30 cellular contexts compared by ENCODE assay signal in the genomic region with DNA sequence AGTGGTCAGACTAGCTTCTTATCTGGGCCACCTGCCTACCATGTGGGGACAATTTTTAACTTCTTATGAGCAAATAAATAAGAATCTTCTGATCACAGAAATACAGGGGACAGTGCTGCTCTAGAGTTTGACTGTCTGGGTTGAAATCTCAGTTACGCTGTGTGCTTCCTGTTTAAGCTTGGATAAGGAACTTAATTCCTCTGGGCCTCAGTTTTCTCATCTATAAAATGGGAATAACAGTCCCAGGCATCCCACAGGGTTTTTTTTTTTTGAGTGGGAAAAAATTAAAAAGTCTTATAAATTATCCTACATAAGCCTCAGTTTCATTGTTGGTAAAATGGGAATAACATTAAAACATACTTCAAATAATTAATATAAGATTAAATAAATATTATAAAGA.
"Had no signal": no experiment of that assay in that cellular context is flagged by ENCODE, and none has a peak within 500 bp of the region (broad histone marks: within the 10 kb centered on the region; RNA-seq: fewer than 3 reads in every experiment).

No MANE protein-coding gene starts in this region.

- H3K9ac ChIP-seq: parathyroid adenoma had no signal

- H3K27me3 ChIP-seq: ovary, spleen, suprapubic skin, testis, tibial nerve, upper lobe of left lung, vagina had no signal

- H3K4me2 ChIP-seq: smooth muscle cell had no signal

- H3K27ac Mint-ChIP-seq: nephron progenitor cell; progenitor cell of endocrine pancreas; stimulated activated memory B cell treated with anti-CD40 and anti-IgM and Interleukin-4, amounts not matched to agents 10 μg/mL and 1 μg/mL and 100 μg/mL, for 72 hours; stimulated activated naive CD8-positive, alpha-beta T cell treated with anti-CD3 and anti-CD28 coated beads, Interleukin-15, amount 100 ng/mL, for 72 hours had no signal

- H3K9me3 Mint-ChIP-seq: naive B cell; naive thymus-derived CD8-positive, alpha-beta T cell; natural killer cell treated with Interleukin-12 subunit alpha and Interleukin-12 subunit beta and Interleukin-15 and Interleukin-18, amount 100 ng/mL, for 72 hours; nephron progenitor cell; neural crest cell; stimulated activated memory B cell treated with anti-CD40 and anti-IgM and Interleukin-4, amounts not matched to agents 10 μg/mL and 1 μg/mL and 100 μg/mL, for 72 hours; stimulated activated naive CD8-positive, alpha-beta T cell treated with anti-CD3 and anti-CD28 coated beads, Interleukin-15, amount 100 ng/mL, for 72 hours had no signal

- H3K9me3 ChIP-seq: ovary, psoas muscle, spleen, suprapubic skin, testis, tibial nerve, upper lobe of left lung, vagina had no signal

- H2AFZ ChIP-seq: parathyroid adenoma had no signal

- H3K27ac ChIP-seq: ovary, parathyroid adenoma, psoas muscle, suprapubic skin, testis, tibial nerve, upper lobe of left lung, vagina had no signal

- H3K36me3 ChIP-seq: ovary had no signal

- ATAC-seq: naive thymus-derived CD8-positive, alpha-beta T cell; psoas muscle; sciatic nerve; stimulated activated memory B cell treated with anti-CD40 and anti-IgM and Interleukin-4, amounts not matched to agents 10 μg/mL and 1 μg/mL and 100 μg/mL, for 72 hours; stimulated activated naive CD8-positive, alpha-beta T cell treated with anti-CD3 and anti-CD28 coated beads, Interleukin-15, amount 100 ng/mL, for 72 hours; stimulated activated naive CD8-positive, alpha-beta T cell treated with anti-CD3 and anti-CD28 coated beads, Interleukin-15, Interleukin-2, amounts not matched to agents 100 U/mL and 50 U/mL, for 24 hours had no signal

- H3K4me1 ChIP-seq: parathyroid adenoma, upper lobe of left lung, vagina had no signal

- H3K4me3 ChIP-seq: ovary, psoas muscle, skin epidermis, smooth muscle cell, spleen, suprapubic skin, testis, tibial nerve, upper lobe of left lung, vagina had no signal

- H3K4me1 Mint-ChIP-seq: neural crest cell had no signal

- H3K4me3 Mint-ChIP-seq: naive B cell; naive thymus-derived CD8-positive, alpha-beta T cell; natural killer cell treated with Interleukin-12 subunit alpha and Interleukin-12 subunit beta and Interleukin-15 and Interleukin-18, amount 100 ng/mL, for 72 hours; nephron progenitor cell; neural crest cell; stimulated activated memory B cell treated with anti-CD40 and anti-IgM and Interleukin-4, amounts not matched to agents 10 μg/mL and 1 μg/mL and 100 μg/mL, for 72 hours; stimulated activated naive CD8-positive, alpha-beta T cell treated with anti-CD3 and anti-CD28 coated beads, Interleukin-15, amount 100 ng/mL, for 72 hours had no signal

- DNase-seq: naive B cell; naive thymus-derived CD8-positive, alpha-beta T cell; nephron progenitor cell; occipital lobe; ovary; posterior cingulate gyrus; psoas muscle; right cardiac atrium; spleen; stimulated activated CD4-positive, alpha-beta T cell treated with anti-CD3 and anti-CD28 coated beads, Interleukin-12 subunit alpha, Interleukin-12 subunit beta, amount 100 ng/mL, for 4 hours; stimulated activated CD4-positive, alpha-beta T cell treated with anti-CD3 and anti-CD28 coated beads, Interleukin-1b, Interleukin-23, amount 100 ng/mL, for 48 hours; stimulated activated CD4-positive, alpha-beta T cell treated with anti-CD3 and anti-CD28 coated beads, Interleukin-4, amount 100 ng/mL, for 24 hours; stimulated activated naive CD4-positive, alpha-beta T cell; stimulated activated naive CD8-positive, alpha-beta T cell treated with anti-CD3 and anti-CD28 coated beads, Interleukin-15, amount 100 ng/mL, for 72 hours; stimulated activated naive CD8-positive, alpha-beta T cell treated with anti-CD3 and anti-CD28 coated beads, Interleukin-15, Interleukin-2, amounts not matched to agents 100 U/mL and 50 U/mL, for 24 hours; substantia nigra; testis; trophoblast cell had no signal

- H3K79me2 ChIP-seq: parathyroid adenoma had no signal

- H3K27me3 Mint-ChIP-seq: naive B cell; naive thymus-derived CD8-positive, alpha-beta T cell; natural killer cell treated with Interleukin-12 subunit alpha and Interleukin-12 subunit beta and Interleukin-15 and Interleukin-18, amount 100 ng/mL, for 72 hours; progenitor cell of endocrine pancreas; stimulated activated memory B cell treated with anti-CD40 and anti-IgM and Interleukin-4, amounts not matched to agents 10 μg/mL and 1 μg/mL and 100 μg/mL, for 72 hours; stimulated activated naive CD8-positive, alpha-beta T cell treated with anti-CD3 and anti-CD28 coated beads, Interleukin-15, amount 100 ng/mL, for 72 hours had no signal
